In the genomic region with DNA sequence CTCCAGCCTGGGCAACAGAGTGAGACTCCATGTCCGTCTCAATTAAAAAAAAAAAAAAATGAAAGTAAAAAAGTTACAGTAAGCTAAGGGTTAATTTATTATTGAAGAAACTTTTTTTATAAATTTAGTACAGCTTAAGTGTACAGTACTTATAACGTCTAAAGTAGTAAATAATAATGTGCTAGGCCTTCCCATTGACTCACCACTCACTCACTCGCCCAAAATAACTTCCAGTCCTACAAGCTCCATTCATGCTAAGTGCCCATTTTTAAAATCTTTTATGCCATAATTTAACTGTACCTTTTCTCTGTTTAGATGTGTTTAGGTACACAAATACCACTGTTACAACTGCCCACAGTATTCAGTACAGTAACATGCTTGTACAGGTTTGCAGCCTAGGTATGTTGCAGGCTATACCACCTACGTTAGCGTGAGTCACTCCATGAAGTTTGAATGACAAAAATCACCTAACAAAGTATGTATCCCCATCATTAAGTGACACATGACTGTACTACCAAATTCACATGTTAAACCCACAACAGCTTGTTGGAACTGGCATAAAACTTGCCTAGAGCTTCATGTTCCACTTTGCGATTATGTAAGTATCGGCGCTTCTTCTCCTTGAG, we compare ENCODE assay signal across 24 cellular contexts. TPM values are rescaled to one million over a fixed set of nuclear protein-coding genes. Genes with fewer than 3 reads are reported as not detected.
DNase-seq lines count a peak whose midpoint lies in the region; ATAC-seq, FAIRE-seq and TF ChIP-seq lines count a peak whose summit lies in the region.
"Had no signal": no experiment of that assay in that cellular context is flagged by ENCODE, and none has a peak within 500 bp of the region (broad histone marks: within the 10 kb centered on the region; RNA-seq: fewer than 3 reads in every experiment).

No MANE protein-coding gene starts in this region.

- BruUV-seq in K562 (replicated peaks; lab: Mats Ljungman, UMichigan): TSS peak; percentile 4

- 96% methylated on average over 7 of the region's 8 CpGs for WGBS in K562 (ENCODE audit: insufficient coverage, low coverage, missing lambda C conversion rate)
- 83 to 86% (median 85%) methylated on average over 8 of the region's 8 CpGs for WGBS in stomach, 5 donors

- no peak overlapping the region for H3K27ac Mint-ChIP-seq in activated CD8-positive, alpha-beta memory T cell treated with anti-CD3 and anti-CD28 coated beads, Interleukin-2, amount 10 ng/mL, durations not matched to agents 7 days and 5 days
- H3K27ac Mint-ChIP-seq: effector memory CD8-positive, alpha-beta T cell; memory B cell had no signal

- CTCF ChIA-PET in K562 (lab: Yijun Ruan, JAX; ENCODE audit: low intra/inter-chr PET ratio): no interaction called here
- CTCF ChIA-PET in activated CD8-positive, alpha-beta memory T cell treated with anti-CD3 and anti-CD28 coated beads, Interleukin-2, amount 10 ng/mL, durations not matched to agents 7 days and 5 days (lab: Charles Lee): interaction anchor here (1.2 to 1.5 kb wide), 4 partner anchors 10 to 44 kb away, joined by 3 to 4 read pairs (median 4); a partner anchor contains a TSS

- H3K9me3 ChIP-seq in K562 (replicated peaks; ENCODE audit: control insufficient read depth, insufficient read depth, low read depth, low read length) (no peaks in the 10 kb centered on the region), stomach (no peaks in the 10 kb centered on the region)
- H3K9me3 ChIP-seq: ascending aorta, upper lobe of left lung had no signal

- POLR2A ChIA-PET in K562 (lab: Yijun Ruan, JAX): interaction anchor here (0.6 to 5.3 kb wide), 6 partner anchors 8 to 160 kb away, joined by 3 to 45 read pairs (median 6); a partner anchor contains a TSS

- no peaks in the 10 kb centered on the region for H3K27me3 Mint-ChIP-seq in activated CD8-positive, alpha-beta memory T cell treated with anti-CD3 and anti-CD28 coated beads, Interleukin-2, amount 10 ng/mL, durations not matched to agents 7 days and 5 days
- H3K27me3 Mint-ChIP-seq: effector memory CD8-positive, alpha-beta T cell; memory B cell; naive thymus-derived CD8-positive, alpha-beta T cell had no signal

- DNase-seq in EL: peak; percentile 10
- peak; percentile 27 for DNase-seq in HPDE6-E6E7 (ENCODE audit: extremely low spot score)
- DNase-seq in K562 (ENCODE audit: extremely low read depth in 1 of 4, low spot score in 3 of 4): no peak
- DNase-seq in myocyte (ENCODE audit: low read depth): peak; percentile 41
- no peak for DNase-seq in activated CD8-positive, alpha-beta memory T cell treated with anti-CD3 and anti-CD28 coated beads, Interleukin-2, amount 10 ng/mL, durations not matched to agents 7 days and 5 days
- no peak for DNase-seq in stomach
- DNase-seq in NCI-H128 (lab: John Stamatoyannopoulos, UW; ENCODE audit: unreplicated experiment): no peak
- DNase-seq in GM10266 (ENCODE audit: extremely low spot score): no peak
- DNase-seq: activated gamma-delta T cell treated with Interleukin-2 at 50 U/mL for 16 hours; DND-41; effector memory CD8-positive, alpha-beta T cell; Karpas-422; kidney glomerular epithelial cell; naive thymus-derived CD8-positive, alpha-beta T cell; NCI-H1417 treated with DMSO at 0.1 percent for 48 hours; NCI-H2171; PC-9; stimulated activated CD4-positive, alpha-beta T cell treated with anti-CD3 and anti-CD28 coated beads, Interleukin-4, amount 100 ng/mL, for 1 hour; upper lobe of left lung had no signal

- peaks cover 90% of the 10 kb centered on the region for H3K36me3 ChIP-seq in K562 (ENCODE audit: control insufficient read depth, insufficient read depth, low read length)
- H3K36me3 ChIP-seq in stomach: peaks cover 73 to 100% (median 96%) of the 10 kb centered on the region in 4 donors

- intact Hi-C loops in K562 (cut with micrococcal nuclease): no loop called here
- intact Hi-C loops in stomach (cut with DNase I; ENCODE audit: low total_unique reads): no loop called here

- FAIRE-seq in K562 (lab: Jason Lieb, UNC): no peak
- FAIRE-seq: H1 had no signal

- in situ Hi-C loops in K562 (cut with MboI): no loop called here

- no peak overlapping the region for H3K4me3 Mint-ChIP-seq in activated CD8-positive, alpha-beta memory T cell treated with anti-CD3 and anti-CD28 coated beads, Interleukin-2, amount 10 ng/mL, durations not matched to agents 7 days and 5 days
- H3K4me3 Mint-ChIP-seq: effector memory CD8-positive, alpha-beta T cell; memory B cell; naive thymus-derived CD8-positive, alpha-beta T cell had no signal

- TF ChIP-seq EP300 in K562 (IDR thresholded peaks at IDR 0.05; ENCODE audit: low read length) (no peak), stomach (IDR thresholded peaks at IDR 0.05) (no peak)

- H3K79me2 ChIP-seq in K562 (ENCODE audit: control insufficient read depth, insufficient read depth, low read length): peaks cover 44% of the 10 kb centered on the region

- peaks cover 8% of the 10 kb centered on the region for H3K4me1 Mint-ChIP-seq in activated CD8-positive, alpha-beta memory T cell treated with anti-CD3 and anti-CD28 coated beads, Interleukin-2, amount 10 ng/mL, durations not matched to agents 7 days and 5 days

- H3K9ac ChIP-seq in K562 (ENCODE audit: insufficient read depth in 1 of 2, low read depth in 2 of 2, low read length in 2 of 2): no peak overlapping the region

- H3K9me1 ChIP-seq in K562 (ENCODE audit: control insufficient read depth, insufficient read depth, low read length): no peaks in the 10 kb centered on the region

- ATAC-seq in K562: no peak
- ATAC-seq in activated CD8-positive, alpha-beta memory T cell treated with anti-CD3 and anti-CD28 coated beads, Interleukin-2, amount 10 ng/mL, durations not matched to agents 7 days and 5 days: no peak
- ATAC-seq: effector memory CD8-positive, alpha-beta T cell; naive thymus-derived CD8-positive, alpha-beta T cell had no signal

- H2AFZ ChIP-seq in K562 (ENCODE audit: low read depth, low read length): no peak overlapping the region
- H2AFZ ChIP-seq: PC-9 had no signal

- no peak overlapping the region for H3K4me2 ChIP-seq in K562 (ENCODE audit: insufficient read depth, low read length)
- H3K4me2 ChIP-seq: PC-9 had no signal

- H3K9me3 Mint-ChIP-seq in activated CD8-positive, alpha-beta memory T cell treated with anti-CD3 and anti-CD28 coated beads, Interleukin-2, amount 10 ng/mL, durations not matched to agents 7 days and 5 days (ENCODE audit: low read depth): no peaks in the 10 kb centered on the region
- H3K9me3 Mint-ChIP-seq: effector memory CD8-positive, alpha-beta T cell; memory B cell; naive thymus-derived CD8-positive, alpha-beta T cell had no signal

- H3K4me3 ChIP-seq in K562 (no peak overlapping the region), stomach (no peak overlapping the region)
- H3K4me3 ChIP-seq: ascending aorta, PC-9, SK-N-MC, skin epidermis, upper lobe of left lung had no signal

- peaks cover 43% of the 10 kb centered on the region for H3K36me3 Mint-ChIP-seq in activated CD8-positive, alpha-beta memory T cell treated with anti-CD3 and anti-CD28 coated beads, Interleukin-2, amount 10 ng/mL, durations not matched to agents 7 days and 5 days

- H3K27ac ChIP-seq in K562 (ENCODE audit: extremely low read depth, low read depth, low read length) (no peak overlapping the region), stomach (no peak overlapping the region)
- H3K27ac ChIP-seq: ascending aorta, PC-9, SK-N-MC, upper lobe of left lung had no signal

- TF ChIP-seq POLR2A in K562 (conservative IDR thresholded peaks at IDR 0.05): no peak
- no peak for TF ChIP-seq POLR2A in stomach (IDR thresholded peaks at IDR 0.05)

- H4K20me1 ChIP-seq in K562 (replicated peaks; ENCODE audit: control insufficient read depth, insufficient read depth, low read length): no peaks in the 10 kb centered on the region

- no peaks in the 10 kb centered on the region for H3K27me3 ChIP-seq in K562 (ENCODE audit: control insufficient read depth in 2 of 2, insufficient read depth in 2 of 2, low read length in 2 of 2)
- H3K27me3 ChIP-seq in stomach: no peaks in the 10 kb centered on the region
- H3K27me3 ChIP-seq: ascending aorta, upper lobe of left lung had no signal

- TF ChIP-seq CTCF in K562 (IDR thresholded peaks at IDR 0.05 in 2 of 3, conservative IDR thresholded peaks at IDR 0.05 in 1 of 3; ENCODE audit: insufficient read depth in 2 of 3, low read depth in 1 of 3, low read length in 3 of 3) (no peak), stomach (IDR thresholded peaks at IDR 0.05) (no peak), GM10266 (IDR thresholded peaks at IDR 0.05; ENCODE audit: control insufficient read depth, insufficient read depth, low read depth, missing control alignments) (no peak)

- H3K4me1 ChIP-seq in K562 (replicated peaks in 1 of 2; ENCODE audit: control insufficient read depth in 2 of 2, insufficient read depth in 2 of 2, low read length in 2 of 2) (no peaks in the 10 kb centered on the region), stomach (peaks cover 0 to 27% (median 12%) of the 10 kb centered on the region in 4 donors)
- H3K4me1 ChIP-seq: ascending aorta had no signal

- TF ChIP-seq RAD21 in K562 (CRISPR knock-in tag; conservative IDR thresholded peaks at IDR 0.05 in 1 of 2, IDR thresholded peaks at IDR 0.05 in 1 of 2): no peak

RNA-seq across cellular contexts. Expression of a gene that starts 10.7 kb away (rescaled TPM):
- 193 and 271 TPM in 2 replicates for total RNA-seq in K562 (2011; cell fraction: chromatin; rRNA removed; ENCODE audit: low replicate concordance)
- total RNA-seq in K562 (2011; cell fraction: nucleolus; rRNA removed): 175 and 180 TPM in 2 replicates
- total RNA-seq in K562 (2011; cell fraction: nucleoplasm; rRNA removed): 137 and 174 TPM in 2 replicates
- total RNA-seq in K562 (2014; rRNA removed): 41.1 and 43.8 TPM in 2 replicates
- 65.0 and 70.3 TPM in 2 replicates for total RNA-seq in K562 (2014; rRNA removed; fragmentation: Illumina TruSeq; extraction: Trizol)
- total RNA-seq in K562 (2015; rRNA removed; fragmentation: Illumina TruSeq; extraction: Trizol): 48.1 and 55.4 TPM in 2 replicates
- 43.6 and 44.8 TPM in 2 replicates for total RNA-seq in K562 (2021)
- 60.3 and 63.9 TPM in 2 replicates for polyA plus RNA-seq in K562 (2011; rRNA removed)
- 54.6 and 68.2 TPM in 2 replicates for polyA plus RNA-seq in K562 (2011; cell fraction: cytosol; rRNA removed)
- polyA plus RNA-seq in K562 (2011; cell fraction: nucleus; rRNA removed): 83.7 and 86.1 TPM in 2 replicates
- 27.8 and 47.9 TPM in 2 replicates for polyA plus RNA-seq in K562 (2012)
- polyA plus RNA-seq in K562 (2014; fragmentation: Illumina TruSeq; extraction: Trizol): 45.6 and 48.5 TPM in 2 replicates
- polyA plus RNA-seq in K562 (2014; fragmentation: Nextera tagmentation; extraction: Ambion mirVana): 10 to 100 TPM; 80.0 to 89.8 TPM
- polyA plus RNA-seq in K562 (2014; rRNA removed): 51.6 and 57.6 TPM in 2 replicates
- polyA minus RNA-seq in K562 (2011; rRNA and poly(A)+ RNA removed): 134 and 138 TPM in 2 replicates
- 26.6 and 44.2 TPM in 2 replicates for polyA minus RNA-seq in K562 (2011; cell fraction: cytosol; rRNA and poly(A)+ RNA removed)
- polyA minus RNA-seq in K562 (2011; cell fraction: nucleus; rRNA and poly(A)+ RNA removed): 97.1 and 104 TPM in 2 replicates
- 25.4 and 54.8 TPM in 2 replicates for total RNA-seq in myocyte
- polyA plus RNA-seq in myocyte (2012): 21.8 TPM
- total RNA-seq in activated CD8-positive, alpha-beta memory T cell treated with anti-CD3 and anti-CD28 coated beads, Interleukin-2, amount 10 ng/mL, durations not matched to agents 7 days and 5 days: 10 to 100 TPM; 56.6 to 57.7 TPM
- total RNA-seq in stomach: 10 to 100 TPM; 23.2 to 66.0 (median 54.5) TPM
- 10 to 100 TPM; 16.2 to 25.4 (median 23.6) TPM for polyA plus RNA-seq in stomach

RNA-seq across cellular contexts. Expression of a gene that starts 45.2 kb away (rescaled TPM):
- total RNA-seq in K562 (2011; cell fraction: chromatin; rRNA removed; ENCODE audit: low replicate concordance): 99.4 and 118 TPM in 2 replicates
- 36.3 and 46.0 TPM in 2 replicates for total RNA-seq in K562 (2011; cell fraction: nucleolus; rRNA removed)
- total RNA-seq in K562 (2011; cell fraction: nucleoplasm; rRNA removed): 45.0 and 52.4 TPM in 2 replicates
- total RNA-seq in K562 (2014; rRNA removed) (17.1 and 24.0 TPM in 2 replicates), K562 (2014; rRNA removed; fragmentation: Illumina TruSeq; extraction: Trizol) (51.0 and 60.3 TPM in 2 replicates), K562 (2015; rRNA removed; fragmentation: Illumina TruSeq; extraction: Trizol) (37.6 and 39.0 TPM in 2 replicates), K562 (2021) (52.4 and 53.9 TPM in 2 replicates), myocyte (35.1 and 37.5 TPM in 2 replicates), stomach (10 to 100 TPM in 4 of 5 donors, 1 to 10 TPM in 1; 3.2 to 54.0 (median 44.6) TPM)
- polyA plus RNA-seq in K562 (2011; rRNA removed) (44.4 and 49.7 TPM in 2 replicates), K562 (2014; fragmentation: Illumina TruSeq; extraction: Trizol) (27.1 and 33.4 TPM in 2 replicates), K562 (2014; fragmentation: Nextera tagmentation; extraction: Ambion mirVana) (10 to 100 TPM in 1 of 2 experiments, 1 to 10 TPM in 1; 9.7 to 10.5 TPM), K562 (2014; rRNA removed) (18.2 and 18.5 TPM in 2 replicates), stomach (1 to 10 TPM; 2.7 to 4.4 (median 3.7) TPM)
- 14.6 and 26.2 TPM in 2 replicates for polyA plus RNA-seq in K562 (2011; cell fraction: cytosol; rRNA removed)
- 54.4 and 61.1 TPM in 2 replicates for polyA plus RNA-seq in K562 (2011; cell fraction: nucleus; rRNA removed)
- 14.2 and 17.1 TPM in 2 replicates for polyA plus RNA-seq in K562 (2012)
- 223 and 245 TPM in 2 replicates for polyA minus RNA-seq in K562 (2011; rRNA and poly(A)+ RNA removed)
- 31.3 and 40.4 TPM in 2 replicates for polyA minus RNA-seq in K562 (2011; cell fraction: cytosol; rRNA and poly(A)+ RNA removed)
- 28.1 and 55.5 TPM in 2 replicates for polyA minus RNA-seq in K562 (2011; cell fraction: nucleus; rRNA and poly(A)+ RNA removed)
- polyA plus RNA-seq in myocyte (2012): 8.4 TPM
- 10 to 100 TPM; 51.4 to 66.8 TPM for total RNA-seq in activated CD8-positive, alpha-beta memory T cell treated with anti-CD3 and anti-CD28 coated beads, Interleukin-2, amount 10 ng/mL, durations not matched to agents 7 days and 5 days

Comparison
In these comparisons a context has a peak if more than half of its experiments do, and no peak if none do; other contexts are left out.
1. DNase-seq: peak in EL (single experiment), HPDE6-E6E7 (single experiment) and myocyte (single experiment); none in K562 (0 of 4), activated CD8-positive, alpha-beta memory T cell treated with anti-CD3 and anti-CD28 coated beads, Interleukin-2, amount 10 ng/mL, durations not matched to agents 7 days and 5 days (single experiment), stomach (single experiment), NCI-H128 (single experiment) and GM10266 (single experiment).